Comparison of ENCODE assay signal across 8 cellular contexts in the genomic region with DNA sequence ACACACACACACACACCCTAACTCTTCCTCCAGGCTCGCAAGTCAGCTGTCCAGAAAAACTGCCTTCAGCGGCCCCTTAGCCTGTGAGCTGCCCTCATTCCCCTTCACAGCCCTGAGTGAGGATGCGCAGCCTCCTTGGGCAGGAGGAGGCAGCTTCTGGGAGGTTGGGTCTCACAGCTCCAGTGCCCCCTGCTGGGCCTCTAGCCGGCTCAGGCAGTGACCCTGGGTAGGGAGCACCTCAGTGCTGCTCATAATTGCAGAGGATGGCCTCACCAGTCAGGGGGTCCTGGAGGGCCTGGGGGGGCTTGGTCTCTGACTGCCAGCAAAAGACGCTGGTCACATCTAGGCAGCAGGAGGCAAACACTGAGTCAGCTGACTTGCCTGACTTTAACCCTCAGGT.
DNase-seq lines count a peak whose midpoint lies in the region; ATAC-seq and TF ChIP-seq lines count a peak whose summit lies in the region.

No MANE protein-coding gene starts in this region.

- no peak for ATAC-seq in GM19397 (IDR thresholded peaks at IDR 0.05; ENCODE audit: unreplicated experiment)

- TF ChIP-seq CTCF in fibroblast of mammary gland (conservative IDR thresholded peaks at IDR 0.05; ENCODE audit: control insufficient read depth, insufficient read depth, low read depth, low read length): peak; percentile 25

- H3K4me3 ChIP-seq in fibroblast of mammary gland (ENCODE audit: control insufficient read depth, low read depth, low read length): no peak overlapping the region

- DNase-seq in NCI-H345 (lab: John Stamatoyannopoulos, UW) (peak; percentile 32), NCI-H345 treated with DMSO at 0.1 percent for 48 hours (lab: John Stamatoyannopoulos, UW; ENCODE audit: unreplicated experiment) (no peak), OCI-M1 (lab: John Stamatoyannopoulos, UW) (peak; percentile 46), fibroblast of mammary gland (ENCODE audit: low read depth) (peak; percentile 12), COR-L47 (lab: John Stamatoyannopoulos, UW) (no peak), globus pallidus (ENCODE audit: low spot score) (no peak)
- DNase-seq in stimulated activated CD4-positive, alpha-beta T cell treated with anti-CD3 and anti-CD28 coated beads, Interleukin-1b, Interleukin-23, amount 100 ng/mL, for 48 hours: peak; percentile 25

Comparison
In these comparisons a context has a peak if more than half of its experiments do, and no peak if none do; other contexts are left out.
1. DNase-seq: peak in NCI-H345 (single experiment), OCI-M1 (single experiment), fibroblast of mammary gland (single experiment) and stimulated activated CD4-positive, alpha-beta T cell treated with anti-CD3 and anti-CD28 coated beads, Interleukin-1b, Interleukin-23, amount 100 ng/mL, for 48 hours (single experiment); none in NCI-H345 treated with DMSO at 0.1 percent for 48 hours (single experiment), COR-L47 (single experiment) and globus pallidus (single experiment).